ENCODE assay signal across 1 cellular context in genomic region chr19:40285353-40286234, GRCh38.
TF ChIP-seq lines count a peak whose summit lies in the region.

No MANE protein-coding gene starts in this region.

TF ChIP-seq in HepG2, 621 proteins besides CTCF, POLR2A, EP300 and RAD21 (continued from another document and continues in another):
- TF ChIP-seq, protein P1, sequence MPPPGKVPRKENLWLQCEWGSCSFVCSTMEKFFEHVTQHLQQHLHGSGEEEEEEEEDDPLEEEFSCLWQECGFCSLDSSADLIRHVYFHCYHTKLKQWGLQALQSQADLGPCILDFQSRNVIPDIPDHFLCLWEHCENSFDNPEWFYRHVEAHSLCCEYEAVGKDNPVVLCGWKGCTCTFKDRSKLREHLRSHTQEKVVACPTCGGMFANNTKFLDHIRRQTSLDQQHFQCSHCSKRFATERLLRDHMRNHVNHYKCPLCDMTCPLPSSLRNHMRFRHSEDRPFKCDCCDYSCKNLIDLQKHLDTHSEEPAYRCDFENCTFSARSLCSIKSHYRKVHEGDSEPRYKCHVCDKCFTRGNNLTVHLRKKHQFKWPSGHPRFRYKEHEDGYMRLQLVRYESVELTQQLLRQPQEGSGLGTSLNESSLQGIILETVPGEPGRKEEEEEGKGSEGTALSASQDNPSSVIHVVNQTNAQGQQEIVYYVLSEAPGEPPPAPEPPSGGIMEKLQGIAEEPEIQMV (CRISPR knock-in tag; IDR thresholded peaks at IDR 0.05; ENCODE audit: low read depth): no peak
- TF ChIP-seq EEA1 (CRISPR knock-in tag; IDR thresholded peaks at IDR 0.05; ENCODE audit: borderline replicate concordance): no peak
- TF ChIP-seq MYC (CRISPR knock-in tag; IDR thresholded peaks at IDR 0.05; ENCODE audit: borderline replicate concordance): no peak
- TF ChIP-seq, protein P2, sequence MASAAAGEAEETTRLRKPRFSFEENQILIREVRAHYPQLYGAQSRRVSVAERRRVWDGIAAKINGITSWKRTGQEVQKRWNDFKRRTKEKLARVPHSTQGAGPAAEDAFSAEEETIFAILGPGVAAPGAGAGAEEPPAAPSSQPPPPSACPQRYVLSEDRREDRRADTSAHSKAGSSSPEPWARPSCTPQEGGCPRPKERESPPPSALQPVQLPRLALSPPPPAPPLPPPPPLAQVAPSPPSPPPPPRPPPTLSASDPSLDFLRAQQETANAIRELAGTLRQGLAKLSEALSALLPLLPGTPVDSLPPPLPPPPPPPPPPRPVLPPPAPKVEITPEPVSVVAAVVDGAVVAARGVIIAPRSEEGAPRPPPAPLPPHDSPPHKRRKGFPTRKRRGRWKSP (CRISPR knock-in tag; IDR thresholded peaks at IDR 0.05): peak; percentile 67; the same call in 1 of the 2 replicates
- TF ChIP-seq, protein P3, sequence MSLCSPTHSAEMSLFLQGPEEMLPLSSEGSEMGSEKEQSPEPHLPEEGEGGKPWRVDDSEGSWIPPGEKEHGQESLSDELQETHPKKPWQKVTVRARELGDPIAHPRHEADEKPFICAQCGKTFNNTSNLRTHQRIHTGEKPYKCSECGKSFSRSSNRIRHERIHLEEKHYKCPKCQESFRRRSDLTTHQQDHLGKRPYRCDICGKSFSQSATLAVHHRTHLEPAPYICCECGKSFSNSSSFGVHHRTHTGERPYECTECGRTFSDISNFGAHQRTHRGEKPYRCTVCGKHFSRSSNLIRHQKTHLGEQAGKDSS (CRISPR knock-in tag; IDR thresholded peaks at IDR 0.05; ENCODE audit: borderline replicate concordance, low read depth): no peak
- no peak for TF ChIP-seq HIC2 (CRISPR knock-in tag; IDR thresholded peaks at IDR 0.05; ENCODE audit: low read depth)
- peak; percentile 27; the same call in 1 of the 2 replicates for TF ChIP-seq ISL2 (CRISPR knock-in tag; IDR thresholded peaks at IDR 0.05)
- TF ChIP-seq, protein P4, sequence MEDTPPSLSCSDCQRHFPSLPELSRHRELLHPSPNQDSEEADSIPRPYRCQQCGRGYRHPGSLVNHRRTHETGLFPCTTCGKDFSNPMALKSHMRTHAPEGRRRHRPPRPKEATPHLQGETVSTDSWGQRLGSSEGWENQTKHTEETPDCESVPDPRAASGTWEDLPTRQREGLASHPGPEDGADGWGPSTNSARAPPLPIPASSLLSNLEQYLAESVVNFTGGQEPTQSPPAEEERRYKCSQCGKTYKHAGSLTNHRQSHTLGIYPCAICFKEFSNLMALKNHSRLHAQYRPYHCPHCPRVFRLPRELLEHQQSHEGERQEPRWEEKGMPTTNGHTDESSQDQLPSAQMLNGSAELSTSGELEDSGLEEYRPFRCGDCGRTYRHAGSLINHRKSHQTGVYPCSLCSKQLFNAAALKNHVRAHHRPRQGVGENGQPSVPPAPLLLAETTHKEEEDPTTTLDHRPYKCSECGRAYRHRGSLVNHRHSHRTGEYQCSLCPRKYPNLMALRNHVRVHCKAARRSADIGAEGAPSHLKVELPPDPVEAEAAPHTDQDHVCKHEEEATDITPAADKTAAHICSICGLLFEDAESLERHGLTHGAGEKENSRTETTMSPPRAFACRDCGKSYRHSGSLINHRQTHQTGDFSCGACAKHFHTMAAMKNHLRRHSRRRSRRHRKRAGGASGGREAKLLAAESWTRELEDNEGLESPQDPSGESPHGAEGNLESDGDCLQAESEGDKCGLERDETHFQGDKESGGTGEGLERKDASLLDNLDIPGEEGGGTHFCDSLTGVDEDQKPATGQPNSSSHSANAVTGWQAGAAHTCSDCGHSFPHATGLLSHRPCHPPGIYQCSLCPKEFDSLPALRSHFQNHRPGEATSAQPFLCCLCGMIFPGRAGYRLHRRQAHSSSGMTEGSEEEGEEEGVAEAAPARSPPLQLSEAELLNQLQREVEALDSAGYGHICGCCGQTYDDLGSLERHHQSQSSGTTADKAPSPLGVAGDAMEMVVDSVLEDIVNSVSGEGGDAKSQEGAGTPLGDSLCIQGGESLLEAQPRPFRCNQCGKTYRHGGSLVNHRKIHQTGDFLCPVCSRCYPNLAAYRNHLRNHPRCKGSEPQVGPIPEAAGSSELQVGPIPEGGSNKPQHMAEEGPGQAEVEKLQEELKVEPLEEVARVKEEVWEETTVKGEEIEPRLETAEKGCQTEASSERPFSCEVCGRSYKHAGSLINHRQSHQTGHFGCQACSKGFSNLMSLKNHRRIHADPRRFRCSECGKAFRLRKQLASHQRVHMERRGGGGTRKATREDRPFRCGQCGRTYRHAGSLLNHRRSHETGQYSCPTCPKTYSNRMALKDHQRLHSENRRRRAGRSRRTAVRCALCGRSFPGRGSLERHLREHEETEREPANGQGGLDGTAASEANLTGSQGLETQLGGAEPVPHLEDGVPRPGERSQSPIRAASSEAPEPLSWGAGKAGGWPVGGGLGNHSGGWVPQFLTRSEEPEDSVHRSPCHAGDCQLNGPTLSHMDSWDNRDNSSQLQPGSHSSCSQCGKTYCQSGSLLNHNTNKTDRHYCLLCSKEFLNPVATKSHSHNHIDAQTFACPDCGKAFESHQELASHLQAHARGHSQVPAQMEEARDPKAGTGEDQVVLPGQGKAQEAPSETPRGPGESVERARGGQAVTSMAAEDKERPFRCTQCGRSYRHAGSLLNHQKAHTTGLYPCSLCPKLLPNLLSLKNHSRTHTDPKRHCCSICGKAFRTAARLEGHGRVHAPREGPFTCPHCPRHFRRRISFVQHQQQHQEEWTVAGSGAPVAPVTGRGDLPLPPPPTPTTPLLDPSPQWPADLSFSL (CRISPR knock-in tag; IDR thresholded peaks at IDR 0.05): no peak
- TF ChIP-seq, protein P5, sequence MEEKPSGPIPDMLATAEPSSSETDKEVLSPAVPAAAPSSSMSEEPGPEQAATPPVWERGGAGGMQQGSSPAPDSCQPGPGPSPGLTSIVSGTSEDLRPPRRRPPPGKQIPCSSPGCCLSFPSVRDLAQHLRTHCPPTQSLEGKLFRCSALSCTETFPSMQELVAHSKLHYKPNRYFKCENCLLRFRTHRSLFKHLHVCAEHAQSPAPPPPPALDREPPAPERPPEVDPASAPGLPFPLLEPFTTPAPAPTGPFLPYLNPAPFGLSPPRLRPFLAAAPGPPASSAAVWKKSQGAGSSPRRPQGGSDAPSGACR (CRISPR knock-in tag; IDR thresholded peaks at IDR 0.05): no peak
- no peak; the same call in 1 of the 2 replicates for TF ChIP-seq ZNF362 (CRISPR knock-in tag; IDR thresholded peaks at IDR 0.05; ENCODE audit: borderline replicate concordance)
- TF ChIP-seq CCAR2 (optimal IDR thresholded peaks at IDR 0.05; ENCODE audit: low read depth, low read length): no peak
- no peak for TF ChIP-seq ZC3H4 (CRISPR knock-in tag; IDR thresholded peaks at IDR 0.05; ENCODE audit: borderline replicate concordance)
- no peak; the same call in 2 of the 3 replicates for TF ChIP-seq MXI1 (IDR thresholded peaks at IDR 0.05; ENCODE audit: borderline replicate concordance, low read depth, low read length)
- no peak for TF ChIP-seq ZNF883 (CRISPR knock-in tag; IDR thresholded peaks at IDR 0.05; ENCODE audit: not compliant biosample characterization)
- no peak for TF ChIP-seq MTF1 (CRISPR knock-in tag; IDR thresholded peaks at IDR 0.05)
- TF ChIP-seq HOMEZ (CRISPR knock-in tag; IDR thresholded peaks at IDR 0.05; ENCODE audit: low read depth): peak; percentile 4; the same call in 1 of the 2 replicates
- TF ChIP-seq EED (CRISPR knock-in tag; IDR thresholded peaks at IDR 0.05): no peak
- TF ChIP-seq KLF15 (CRISPR knock-in tag; IDR thresholded peaks at IDR 0.05; ENCODE audit: borderline replicate concordance): no peak
- no peak for TF ChIP-seq ZNF775 (CRISPR knock-in tag; IDR thresholded peaks at IDR 0.05; ENCODE audit: borderline replicate concordance)
- TF ChIP-seq, protein P6, sequence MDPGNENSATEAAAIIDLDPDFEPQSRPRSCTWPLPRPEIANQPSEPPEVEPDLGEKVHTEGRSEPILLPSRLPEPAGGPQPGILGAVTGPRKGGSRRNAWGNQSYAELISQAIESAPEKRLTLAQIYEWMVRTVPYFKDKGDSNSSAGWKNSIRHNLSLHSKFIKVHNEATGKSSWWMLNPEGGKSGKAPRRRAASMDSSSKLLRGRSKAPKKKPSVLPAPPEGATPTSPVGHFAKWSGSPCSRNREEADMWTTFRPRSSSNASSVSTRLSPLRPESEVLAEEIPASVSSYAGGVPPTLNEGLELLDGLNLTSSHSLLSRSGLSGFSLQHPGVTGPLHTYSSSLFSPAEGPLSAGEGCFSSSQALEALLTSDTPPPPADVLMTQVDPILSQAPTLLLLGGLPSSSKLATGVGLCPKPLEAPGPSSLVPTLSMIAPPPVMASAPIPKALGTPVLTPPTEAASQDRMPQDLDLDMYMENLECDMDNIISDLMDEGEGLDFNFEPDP (CRISPR knock-in tag; conservative IDR thresholded peaks at IDR 0.05): no peak
- TF ChIP-seq ZNF746 (CRISPR knock-in tag; IDR thresholded peaks at IDR 0.05): no peak
- TF ChIP-seq, protein P7, sequence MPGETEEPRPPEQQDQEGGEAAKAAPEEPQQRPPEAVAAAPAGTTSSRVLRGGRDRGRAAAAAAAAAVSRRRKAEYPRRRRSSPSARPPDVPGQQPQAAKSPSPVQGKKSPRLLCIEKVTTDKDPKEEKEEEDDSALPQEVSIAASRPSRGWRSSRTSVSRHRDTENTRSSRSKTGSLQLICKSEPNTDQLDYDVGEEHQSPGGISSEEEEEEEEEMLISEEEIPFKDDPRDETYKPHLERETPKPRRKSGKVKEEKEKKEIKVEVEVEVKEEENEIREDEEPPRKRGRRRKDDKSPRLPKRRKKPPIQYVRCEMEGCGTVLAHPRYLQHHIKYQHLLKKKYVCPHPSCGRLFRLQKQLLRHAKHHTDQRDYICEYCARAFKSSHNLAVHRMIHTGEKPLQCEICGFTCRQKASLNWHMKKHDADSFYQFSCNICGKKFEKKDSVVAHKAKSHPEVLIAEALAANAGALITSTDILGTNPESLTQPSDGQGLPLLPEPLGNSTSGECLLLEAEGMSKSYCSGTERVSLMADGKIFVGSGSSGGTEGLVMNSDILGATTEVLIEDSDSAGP (CRISPR knock-in tag; IDR thresholded peaks at IDR 0.05; ENCODE audit: borderline replicate concordance): peak; percentile 99
- TF ChIP-seq CCDC6 (CRISPR knock-in tag; IDR thresholded peaks at IDR 0.05): no peak
- peak; percentile 99 for TF ChIP-seq SNAPC2 (CRISPR knock-in tag; IDR thresholded peaks at IDR 0.05)
- TF ChIP-seq ZHX1 (CRISPR knock-in tag; IDR thresholded peaks at IDR 0.05; ENCODE audit: low read depth): no peak
- TF ChIP-seq ZNF251 (CRISPR knock-in tag; IDR thresholded peaks at IDR 0.05): no peak
- TF ChIP-seq DNMT1 (CRISPR knock-in tag; IDR thresholded peaks at IDR 0.05): no peak
- no peak for TF ChIP-seq SNRNP70 (IDR thresholded peaks at IDR 0.05; ENCODE audit: low read depth, low read length)
- no peak for TF ChIP-seq LCORL (IDR thresholded peaks at IDR 0.05)
- no peak for TF ChIP-seq LCORL (CRISPR knock-in tag; IDR thresholded peaks at IDR 0.05)
- TF ChIP-seq TERF1 (CRISPR knock-in tag; IDR thresholded peaks at IDR 0.05): no peak
